Comparison of ENCODE assay signal across 6 cellular contexts in the genomic region with DNA sequence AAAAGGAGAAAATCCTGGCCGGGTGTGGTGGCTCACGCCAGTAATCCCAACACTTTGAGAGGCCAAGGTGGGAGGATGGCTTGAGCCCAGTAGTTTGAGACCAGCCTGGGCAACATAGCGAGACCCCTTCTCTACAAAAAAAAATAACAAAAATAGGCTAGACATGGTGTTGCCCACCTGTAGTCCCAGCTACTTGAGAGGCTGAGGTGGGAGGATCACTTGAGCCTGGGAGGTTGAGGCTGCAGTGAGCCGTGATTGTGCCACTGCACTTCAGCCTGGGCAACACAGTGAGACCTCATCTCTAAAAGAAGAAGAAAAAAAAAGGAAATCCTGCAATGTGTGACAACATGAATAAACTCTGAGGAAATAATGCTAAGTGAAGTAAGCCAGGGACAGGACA. TPM values are rescaled to one million over a fixed set of nuclear protein-coding genes. Genes with fewer than 3 reads are reported as not detected.
"Had no signal": no experiment of that assay in that cellular context is flagged by ENCODE, and none has a peak within 500 bp of the region (broad histone marks: within the 10 kb centered on the region; RNA-seq: fewer than 3 reads in every experiment).

No MANE protein-coding gene starts in this region.

RNA-seq across cellular contexts. Expression of gene LEFTY1, which starts 52.6 kb away (rescaled TPM):
- total RNA-seq: cerebellum, esophagus mucosa, fibroblast of lung, foreskin keratinocyte, mammary epithelial cell had no signal
- polyA plus RNA-seq: fibroblast of lung; foreskin keratinocyte; mammary epithelial cell; naive thymus-derived CD4-positive, alpha-beta T cell had no signal
